Comparison of ENCODE assay signal across 8 cellular contexts in genomic region chr14:50231475-50232275, GRCh38. TPM values are rescaled to one million over a fixed set of nuclear protein-coding genes. Genes with fewer than 3 reads are reported as not detected.
A peak's percentile ranks its signal among the peaks of the same experiment; 100 is the strongest.
DNase-seq lines count a peak whose midpoint lies in the region; ATAC-seq lines count a peak whose summit lies in the region.

Gene SOS2 (minus strand): TSS chr14:50231578. CDS start chr14:50231283, 295 bp downstream.

- H3K4me1 Mint-ChIP-seq in CD4-positive, alpha-beta memory T cell: peaks cover 27 to 56% (median 38%) of the 10 kb centered on the region in 4 donors

- DNase-seq in CD4-positive, alpha-beta memory T cell: peak; percentile 83 to 89 (median 83)
- peak; percentile 40 for DNase-seq in NCI-H82 treated with DMSO at 0.1 percent for 48 hours (lab: John Stamatoyannopoulos, UW; ENCODE audit: unreplicated experiment)
- DNase-seq in activated CD8-positive, alpha-beta memory T cell treated with anti-CD3 and anti-CD28 coated beads for 1 hour (ENCODE audit: extremely low read depth in 1 of 2, low read depth in 1 of 2): peak; percentile 57 to 64
- peak; percentile 74 for DNase-seq in effector CD4-positive, alpha-beta T cell
- DNase-seq in medulla oblongata (ENCODE audit: extremely low spot score): peak; percentile 92
- DNase-seq in stimulated activated CD8-positive, alpha-beta memory T cell treated with anti-CD3 and anti-CD28 coated beads, Interleukin-12 subunit alpha, Interleukin-12 subunit beta, amount 100 ng/mL, for 1 hour (ENCODE audit: low read depth): peak; percentile 63

- CTCF ChIA-PET in CD4-positive, alpha-beta memory T cell (lab: Charles Lee; ENCODE audit: partially characterized antibody): interaction anchor here (1.7 kb wide), 1 partner anchor 379 kb away, joined by 6 read pairs; the partner anchor contains the start of gene NEMF

- H3K9me3 ChIP-seq in CD4-positive, alpha-beta memory T cell (ENCODE audit: control insufficient read depth in 1 of 2, low read length in 2 of 2): no peaks in the 10 kb centered on the region

- peaks cover 0 to 9% of the 10 kb centered on the region in 2 donors for H3K36me3 Mint-ChIP-seq in CD4-positive, alpha-beta memory T cell

- peaks cover 0 to 2% (median 0%) of the 10 kb centered on the region in 8 donors for H3K9me3 Mint-ChIP-seq in CD4-positive, alpha-beta memory T cell

- H3K4me3 Mint-ChIP-seq in CD4-positive, alpha-beta memory T cell: peak within 1 kb of the TSS; percentile 86 to 97 (median 90)

- H3K27ac ChIP-seq in CD4-positive, alpha-beta memory T cell (ENCODE audit: low read depth, low read length): peak within 1 kb of the TSS; percentile 81

- H3K4me1 ChIP-seq in CD4-positive, alpha-beta memory T cell (ENCODE audit: insufficient read depth, low read length): peaks cover 48% of the 10 kb centered on the region

- H3K27me3 ChIP-seq in CD4-positive, alpha-beta memory T cell (ENCODE audit: insufficient read depth, low read length): no peaks in the 10 kb centered on the region

- H3K36me3 ChIP-seq in CD4-positive, alpha-beta memory T cell (ENCODE audit: insufficient read depth, low read length): no peaks in the 10 kb centered on the region

- POLR2A ChIA-PET in CD4-positive, alpha-beta memory T cell (lab: Charles Lee; ENCODE audit: partially characterized antibody): interaction anchor here (0.6 to 1.6 kb wide), 17 partner anchors 11 to 645 kb away, joined by 3 to 15 read pairs (median 4); partner anchors contain the start of genes ARF6, DMAC2L, DNAAF2 and KLHDC2

- ATAC-seq in GM19438 (IDR thresholded peaks at IDR 0.05; ENCODE audit: low read depth, unreplicated experiment) (peak; percentile 85), HG03571 (IDR thresholded peaks at IDR 0.05; ENCODE audit: unreplicated experiment) (peak; percentile 79)

- peak within 1 kb of the TSS; percentile 90 to 98 (median 95) for H3K27ac Mint-ChIP-seq in CD4-positive, alpha-beta memory T cell

- H3K4me3 ChIP-seq in CD4-positive, alpha-beta memory T cell (ENCODE audit: low read length in 2 of 2): peak within 1 kb of the TSS; percentile 50 to 81

- intact Hi-C loops in CD4-positive, alpha-beta memory T cell (cut with micrococcal nuclease): loop anchor here (1.0 to 5.0 kb wide), 8 partner anchors 17 to 644 kb away; partner anchors contain the start of genes DMAC2L, L2HGDH, MAP4K5 and MGAT2

- no peaks in the 10 kb centered on the region for H3K27me3 Mint-ChIP-seq in CD4-positive, alpha-beta memory T cell

RNA-seq across cellular contexts. Expression of gene SOS2, which starts in this region (rescaled TPM):
- total RNA-seq in CD4-positive, alpha-beta memory T cell: 10 to 100 TPM; 42.1 to 43.4 TPM
- polyA plus RNA-seq in CD4-positive, alpha-beta memory T cell: 10 to 100 TPM in 1 of 2 donors, 1 to 10 TPM in 1; 7.4 to 17.3 TPM

Comparison
In these comparisons a context has a peak if more than half of its experiments do, and no peak if none do; other contexts are left out.
1. Peak in every context shown above with its lines: DNase-seq, ATAC-seq, H3K4me3 ChIP-seq and H3K27ac ChIP-seq.
2. DNase-seq: peak in every context shown above with its lines; median percentile 92 in medulla oblongata; 83 in CD4-positive, alpha-beta memory T cell; 74 in effector CD4-positive, alpha-beta T cell; 63 in stimulated activated CD8-positive, alpha-beta memory T cell treated with anti-CD3 and anti-CD28 coated beads, Interleukin-12 subunit alpha, Interleukin-12 subunit beta, amount 100 ng/mL, for 1 hour; 60 in activated CD8-positive, alpha-beta memory T cell treated with anti-CD3 and anti-CD28 coated beads for 1 hour; 40 in NCI-H82 treated with DMSO at 0.1 percent for 48 hours.